Comparison of ENCODE assay signal across 13 cellular contexts in genomic region chr3:56775356-56775914, GRCh38. TPM values are rescaled to one million over a fixed set of nuclear protein-coding genes. Genes with fewer than 3 reads are reported as not detected.
DNase-seq lines count a peak whose midpoint lies in the region; ATAC-seq and TF ChIP-seq lines count a peak whose summit lies in the region.
"Had no signal": no experiment of that assay in that cellular context is flagged by ENCODE, and none has a peak within 500 bp of the region (broad histone marks: within the 10 kb centered on the region; RNA-seq: fewer than 3 reads in every experiment).

No MANE protein-coding gene starts in this region.

- peak overlapping the region; percentile 81 for H3K27ac Mint-ChIP-seq in stimulated activated naive CD8-positive, alpha-beta T cell treated with anti-CD3 and anti-CD28 coated beads, Interleukin-15, Interleukin-2, amounts not matched to agents 100 ng/mL and 50 ng/mL, for 24 hours

- H3K9me3 ChIP-seq in mucosa of descending colon: no peaks in the 10 kb centered on the region
- H3K9me3 ChIP-seq in uterus: no peaks in the 10 kb centered on the region
- H3K9me3 ChIP-seq: neutrophil, SJCRH30 had no signal

- H3K27me3 Mint-ChIP-seq in stimulated activated naive CD8-positive, alpha-beta T cell treated with anti-CD3 and anti-CD28 coated beads, Interleukin-15, Interleukin-2, amounts not matched to agents 100 ng/mL and 50 ng/mL, for 24 hours: no peaks in the 10 kb centered on the region

- H3K27ac ChIP-seq in uterus: peak overlapping the region; percentile 59 to 70
- H3K27ac ChIP-seq: cardiac muscle cell, neutrophil, SJCRH30 had no signal

- peaks cover 86% of the 10 kb centered on the region for H3K4me1 Mint-ChIP-seq in stimulated activated naive CD8-positive, alpha-beta T cell treated with anti-CD3 and anti-CD28 coated beads, Interleukin-15, Interleukin-2, amounts not matched to agents 100 ng/mL and 50 ng/mL, for 24 hours (ENCODE audit: low read depth)

- H3K27me3 ChIP-seq in uterus: no peaks in the 10 kb centered on the region
- H3K27me3 ChIP-seq: cardiac muscle cell, neutrophil, SJCRH30 had no signal

- no peak overlapping the region for H3K4me3 ChIP-seq in mucosa of descending colon
- peak overlapping the region in 1 of 2 donors; percentile 4 for H3K4me3 ChIP-seq in uterus
- H3K4me3 ChIP-seq: cardiac muscle cell, SJCRH30 had no signal

- intact Hi-C loops in mucosa of descending colon (cut with DNase I, micrococcal nuclease): no loop called here
- intact Hi-C loops in uterus (cut with DNase I; ENCODE audit: low total_unique reads): no loop called here

- peaks cover 70% of the 10 kb centered on the region for H3K36me3 Mint-ChIP-seq in stimulated activated naive CD8-positive, alpha-beta T cell treated with anti-CD3 and anti-CD28 coated beads, Interleukin-15, Interleukin-2, amounts not matched to agents 100 ng/mL and 50 ng/mL, for 24 hours (ENCODE audit: low read depth)

- no peaks in the 10 kb centered on the region for H3K36me3 ChIP-seq in mucosa of descending colon (ENCODE audit: low read depth)
- no peaks in the 10 kb centered on the region for H3K36me3 ChIP-seq in uterus
- H3K36me3 ChIP-seq: cardiac muscle cell, SJCRH30 had no signal

- ATAC-seq in stimulated activated naive CD8-positive, alpha-beta T cell treated with anti-CD3 and anti-CD28 coated beads, Interleukin-15, Interleukin-2, amounts not matched to agents 100 U/mL and 50 U/mL, for 24 hours: no peak
- ATAC-seq in mucosa of descending colon (peak; percentile 15), HG03108 (IDR thresholded peaks at IDR 0.05; ENCODE audit: unreplicated experiment) (no peak)

- H3K4me1 ChIP-seq in mucosa of descending colon (ENCODE audit: low read depth) (no peaks in the 10 kb centered on the region), uterus (no peaks in the 10 kb centered on the region)
- H3K4me1 ChIP-seq: SJCRH30 had no signal

- H3K9me3 Mint-ChIP-seq in stimulated activated naive CD8-positive, alpha-beta T cell treated with anti-CD3 and anti-CD28 coated beads, Interleukin-15, Interleukin-2, amounts not matched to agents 100 ng/mL and 50 ng/mL, for 24 hours: no peaks in the 10 kb centered on the region

- DNase-seq in stimulated activated naive CD8-positive, alpha-beta T cell treated with anti-CD3 and anti-CD28 coated beads, Interleukin-15, Interleukin-2, amounts not matched to agents 100 U/mL and 50 U/mL, for 24 hours: no peak
- DNase-seq in amniotic epithelial cell (ENCODE audit: low read depth): peak; percentile 34
- DNase-seq in mucosa of descending colon: no peak
- no peak for DNase-seq in uterus
- DNase-seq in NCI-H69 (lab: John Stamatoyannopoulos, UW): no peak
- no peak for DNase-seq in DMS114 treated with DMSO at 0.1 percent for 48 hours (lab: John Stamatoyannopoulos, UW; ENCODE audit: unreplicated experiment)
- DNase-seq: MM.1S, NCI-H524 treated with DMSO at 0.1 percent for 48 hours, SJCRH30 had no signal

- no peak for TF ChIP-seq POLR2A in uterus (IDR thresholded peaks at IDR 0.05)

- H3K4me3 Mint-ChIP-seq in stimulated activated naive CD8-positive, alpha-beta T cell treated with anti-CD3 and anti-CD28 coated beads, Interleukin-15, Interleukin-2, amounts not matched to agents 100 ng/mL and 50 ng/mL, for 24 hours: no peak overlapping the region

- TF ChIP-seq CTCF in mucosa of descending colon (IDR thresholded peaks at IDR 0.05): no peak
- no peak for TF ChIP-seq CTCF in uterus (IDR thresholded peaks at IDR 0.05)

RNA-seq across cellular contexts. Expression of gene ARHGEF3, which starts 26.3 kb away (rescaled TPM):
- total RNA-seq in mucosa of descending colon (10 to 100 TPM; 10.1 to 34.5 (median 15.5) TPM), uterus (10 to 100 TPM; 15.9 to 79.4 (median 44.8) TPM)
